ENCODE assay signal across 1 cellular context in the genomic region with DNA sequence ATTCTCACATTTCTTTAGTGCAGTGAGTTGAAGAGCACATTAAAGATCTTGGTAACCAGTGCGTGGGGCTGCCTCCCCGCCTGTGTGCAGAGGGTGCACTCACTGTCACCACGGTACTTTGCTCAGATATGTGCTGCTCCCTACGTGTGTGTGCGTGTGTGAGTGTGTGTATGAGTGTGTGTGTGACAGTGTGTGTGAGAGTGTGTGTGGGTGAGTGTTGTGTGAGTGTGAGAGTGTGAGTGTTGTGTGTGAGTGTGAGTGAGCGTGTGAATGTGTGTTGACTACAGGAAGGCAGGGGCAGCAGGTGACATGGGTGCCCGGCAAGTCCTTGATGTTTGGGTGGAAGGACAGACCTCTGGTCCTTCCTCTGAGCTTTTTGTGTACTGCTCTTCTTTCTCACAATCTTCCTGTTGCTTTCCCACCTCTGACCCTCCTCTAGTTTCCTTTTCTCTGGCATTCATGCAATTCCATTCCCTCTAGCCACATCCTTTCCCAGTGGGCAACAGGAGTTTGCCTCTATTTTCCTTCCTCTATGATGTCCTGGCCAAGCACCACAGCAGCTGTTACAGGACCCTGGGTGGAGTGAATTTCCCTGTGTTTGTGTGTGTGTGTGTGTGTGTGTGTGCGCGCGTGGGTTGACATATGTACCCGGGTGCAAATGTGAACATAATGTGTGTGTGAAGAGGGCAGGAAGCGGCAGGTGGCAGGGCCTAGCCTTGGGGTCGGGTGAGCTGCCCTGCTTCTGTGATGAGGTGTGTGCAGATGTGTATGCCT.
TF ChIP-seq lines count a peak whose summit lies in the region.

No MANE protein-coding gene starts in this region.

TF ChIP-seq in GM23338, 12 proteins besides CTCF, POLR2A, EP300 and RAD21 (continued from another document):
- TF ChIP-seq, protein P1, sequence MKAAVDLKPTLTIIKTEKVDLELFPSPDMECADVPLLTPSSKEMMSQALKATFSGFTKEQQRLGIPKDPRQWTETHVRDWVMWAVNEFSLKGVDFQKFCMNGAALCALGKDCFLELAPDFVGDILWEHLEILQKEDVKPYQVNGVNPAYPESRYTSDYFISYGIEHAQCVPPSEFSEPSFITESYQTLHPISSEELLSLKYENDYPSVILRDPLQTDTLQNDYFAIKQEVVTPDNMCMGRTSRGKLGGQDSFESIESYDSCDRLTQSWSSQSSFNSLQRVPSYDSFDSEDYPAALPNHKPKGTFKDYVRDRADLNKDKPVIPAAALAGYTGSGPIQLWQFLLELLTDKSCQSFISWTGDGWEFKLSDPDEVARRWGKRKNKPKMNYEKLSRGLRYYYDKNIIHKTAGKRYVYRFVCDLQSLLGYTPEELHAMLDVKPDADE (IDR thresholded peaks at IDR 0.05): no peak
